In genomic region chr6:45984347-45984746, GRCh38 we compare ENCODE assay signal across 21 cellular contexts. TPM values are rescaled to one million over a fixed set of nuclear protein-coding genes. Genes with fewer than 3 reads are reported as not detected.
A peak's percentile ranks its signal among the peaks of the same experiment; 100 is the strongest.
DNase-seq lines count a peak whose midpoint lies in the region; ATAC-seq and TF ChIP-seq lines count a peak whose summit lies in the region.
"Had no signal": no experiment of that assay in that cellular context is flagged by ENCODE, and none has a peak within 500 bp of the region (broad histone marks: within the 10 kb centered on the region; RNA-seq: fewer than 3 reads in every experiment).

No MANE protein-coding gene starts in this region.

- TF ChIP-seq CTCF in heart left ventricle (IDR thresholded peaks at IDR 0.05) = no peak
- no peak for TF ChIP-seq CTCF in right atrium auricular region (IDR thresholded peaks at IDR 0.05)
- TF ChIP-seq CTCF in gastrocnemius medialis (IDR thresholded peaks at IDR 0.05 in 4 of 5, conservative IDR thresholded peaks at IDR 0.05 in 1 of 5) = no peak

- H3K4me3 ChIP-seq in heart left ventricle (no peak overlapping the region), right atrium auricular region (no peak overlapping the region), gastrocnemius medialis (no peak overlapping the region)
- H3K4me3 ChIP-seq: BLaER1, GM23338 had no signal

- H3K27me3 ChIP-seq in heart left ventricle (no peaks in the 10 kb centered on the region), right atrium auricular region (no peaks in the 10 kb centered on the region), gastrocnemius medialis (no peaks in the 10 kb centered on the region)
- H3K27me3 ChIP-seq: BLaER1 had no signal

- 94 to 97% (median 96%) methylated on average over 7 of the region's 7 CpGs for WGBS in heart left ventricle, 4 donors

- peak overlapping the region in 10 of 12 donors; percentile 66 to 95 (median 86) for H3K27ac ChIP-seq in heart left ventricle
- H3K27ac ChIP-seq in right atrium auricular region = peak overlapping the region; percentile 75 to 89
- peak overlapping the region; percentile 89 to 94 (median 90) for H3K27ac ChIP-seq in gastrocnemius medialis
- H3K27ac ChIP-seq: 22Rv1, BLaER1, C4-2B had no signal

- in situ Hi-C loops in gastrocnemius medialis (cut with MboI; ENCODE audit: low sequenced_read_pairs in 4 of 4) = no loop called here

- H3K36me3 ChIP-seq in heart left ventricle (peaks cover 0 to 28% (median 0%) of the 10 kb centered on the region in 9 donors), right atrium auricular region (no peaks in the 10 kb centered on the region), gastrocnemius medialis (no peaks in the 10 kb centered on the region)
- H3K36me3 ChIP-seq: BLaER1 had no signal

- ATAC-seq in heart left ventricle (no peak), Right ventricle myocardium superior (ENCODE audit: poor library complexity) (no peak), left cardiac atrium (no peak), gastrocnemius medialis (no peak), GM18498 (IDR thresholded peaks at IDR 0.05; ENCODE audit: unreplicated experiment) (no peak)
- ATAC-seq: CD8-positive, alpha-beta T cell; GM23338; HCT116 had no signal

- H3K4me1 ChIP-seq in heart left ventricle (peaks cover 5 to 96% (median 63%) of the 10 kb centered on the region in 12 donors), right atrium auricular region (peaks cover 0 to 41% of the 10 kb centered on the region in 2 donors), gastrocnemius medialis (peaks cover 85 to 95% of the 10 kb centered on the region in 2 donors)
- H3K4me1 ChIP-seq: BLaER1 had no signal

- no peaks in the 10 kb centered on the region for H3K9me3 ChIP-seq in heart left ventricle
- no peaks in the 10 kb centered on the region for H3K9me3 ChIP-seq in right atrium auricular region
- no peaks in the 10 kb centered on the region for H3K9me3 ChIP-seq in gastrocnemius medialis
- H3K9me3 ChIP-seq: BLaER1, Caco-2 had no signal

- TF ChIP-seq POLR2A in heart left ventricle (IDR thresholded peaks at IDR 0.05) = no peak
- TF ChIP-seq POLR2A in gastrocnemius medialis (IDR thresholded peaks at IDR 0.05) = no peak

- DNase-seq in heart left ventricle = no peak
- DNase-seq in Right ventricle myocardium superior = no peak
- DNase-seq in right atrium auricular region (ENCODE audit: low spot score) = no peak
- no peak for DNase-seq in left cardiac atrium
- DNase-seq in gastrocnemius medialis = no peak
- no peak for DNase-seq in NCI-H82 (lab: John Stamatoyannopoulos, UW)
- no peak for DNase-seq in NCI-H2227 (lab: John Stamatoyannopoulos, UW; ENCODE audit: unreplicated experiment)
- DNase-seq: Caco-2; CD4-positive, CD25-positive, alpha-beta regulatory T cell; CD8-positive, alpha-beta T cell; DMS153; DND-41; H9 had no signal

- intact Hi-C loops in heart left ventricle (cut with DNase I) = no loop called here
- intact Hi-C loops in Right ventricle myocardium superior (cut with DNase I) = no loop called here
- intact Hi-C loops in left cardiac atrium (cut with DNase I) = no loop called here
- intact Hi-C loops in gastrocnemius medialis (cut with DNase I; ENCODE audit: low total_unique reads) = loop anchor here (1.0 kb wide), 1 partner anchor 11 kb away; no protein-coding TSS in a partner anchor

RNA-seq across cellular contexts. Expression of gene CLIC5, which starts 31.3 kb away (rescaled TPM):
- 100 to 1,000 TPM; 213 to 381 (median 247) TPM for total RNA-seq in heart left ventricle
- 10 to 100 TPM; 63.0 to 63.2 TPM for polyA plus RNA-seq in heart left ventricle
- 279 TPM for total RNA-seq in Right ventricle myocardium superior
- total RNA-seq in right atrium auricular region = 100 to 1,000 TPM in 1 of 2 donors, 10 to 100 TPM in 1; 99.8 to 114 TPM
- total RNA-seq in left cardiac atrium = 100 to 1,000 TPM in 1 of 2 donors, 10 to 100 TPM in 1; 92.1 to 109 TPM
- total RNA-seq in gastrocnemius medialis = 10 to 100 TPM; 78.6 to 97.0 (median 91.7) TPM
- total RNA-seq: GM23338, H4 had no signal
- polyA plus RNA-seq: AG04450 had no signal
